In genomic region chr5:6910950-6911349, GRCh38 we compare ENCODE assay signal across 26 cellular contexts.
DNase-seq lines count a peak whose midpoint lies in the region; ATAC-seq and TF ChIP-seq lines count a peak whose summit lies in the region.
"Had no signal": no experiment of that assay in that cellular context is flagged by ENCODE, and none has a peak within 500 bp of the region (broad histone marks: within the 10 kb centered on the region; RNA-seq: fewer than 3 reads in every experiment).

No MANE protein-coding gene starts in this region.

- WGBS in GM23248 (ENCODE audit: low coverage in 1 of 2, low lambda C conversion rate in 2 of 2, missing lambda C conversion rate in 2 of 2), 2 experiments: 0 to 1% methylated on average over 3 of the region's 3 CpGs

- peak overlapping the region; percentile 28 for H3K4me2 ChIP-seq in GM23248 (ENCODE audit: unreplicated experiment)
- H3K4me2 ChIP-seq: A549 had no signal

- peaks cover 20% of the 10 kb centered on the region for H3K4me1 ChIP-seq in GM23248 (ENCODE audit: insufficient read depth)
- H3K4me1 ChIP-seq in rectal smooth muscle tissue (ENCODE audit: control insufficient read depth, insufficient read depth, low read length): peaks cover 29% of the 10 kb centered on the region
- H3K4me1 ChIP-seq: A549, BE2C, SJSA1 had no signal

- H3K9me3 ChIP-seq in GM23248 (ENCODE audit: low read depth): no peaks in the 10 kb centered on the region
- H3K9me3 ChIP-seq: A549, BE2C, SJSA1 had no signal

- H3K36me3 ChIP-seq in GM23248 (ENCODE audit: low read depth) (no peaks in the 10 kb centered on the region), rectal smooth muscle tissue (ENCODE audit: control insufficient read depth, insufficient read depth, low read length) (no peaks in the 10 kb centered on the region)
- H3K36me3 ChIP-seq: BE2C, SJSA1 had no signal

- no peak overlapping the region for H2AFZ ChIP-seq in GM23248

- H4K20me1 ChIP-seq in GM23248 (ENCODE audit: insufficient read depth): no peaks in the 10 kb centered on the region

- H3K9me2 ChIP-seq in GM23248 (ENCODE audit: insufficient read depth): no peaks in the 10 kb centered on the region

- H3K27ac ChIP-seq in GM23248 (peak overlapping the region; percentile 3; the same call in 1 of the 2 replicates), rectal smooth muscle tissue (ENCODE audit: low read depth, low read length) (peak overlapping the region; percentile 48)
- H3K27ac ChIP-seq: A549, SJSA1 had no signal

- H3K4me3 ChIP-seq in GM23248 (no peak overlapping the region), rectal smooth muscle tissue (ENCODE audit: low read length) (no peak overlapping the region)
- H3K4me3 ChIP-seq: A549, GM12878, SJSA1 had no signal

- in situ Hi-C loops in GM23248 (cut with MboI): no loop called here

- H3K79me2 ChIP-seq in GM23248 (ENCODE audit: insufficient read depth): no peaks in the 10 kb centered on the region

- H3K27me3 ChIP-seq in GM23248 (replicated peaks; ENCODE audit: insufficient read depth): no peaks in the 10 kb centered on the region
- H3K27me3 ChIP-seq in rectal smooth muscle tissue (ENCODE audit: control insufficient read depth, insufficient read depth, low read length): no peaks in the 10 kb centered on the region
- H3K27me3 ChIP-seq: BE2C, SJSA1 had no signal

- peak; percentile 53 for DNase-seq in AG20443 (ENCODE audit: low spot score)
- peak; percentile 65 for DNase-seq in GM23248
- peak; percentile 26 for DNase-seq in epidermal melanocyte (ENCODE audit: insufficient read length, low spot score)
- DNase-seq in NCI-H226: no peak
- DNase-seq: BE2C; CD8-positive, alpha-beta memory T cell; DMS153; DND-41; Karpas-422; MV-4-11; NCI-H1105; NCI-H1436 treated with DMSO at 0.1 percent for 48 hours; NCI-H187 treated with DMSO at 0.1 percent for 48 hours; NCI-H2171 treated with DMSO at 0.1 percent for 48 hours; NCI-H524; NCI-H774; Right ventricle myocardium superior; T-cell had no signal

- H3K9ac ChIP-seq in GM23248 (no peak overlapping the region), rectal smooth muscle tissue (ENCODE audit: low read length) (no peak overlapping the region)

- no peak for ATAC-seq in GM19324 (IDR thresholded peaks at IDR 0.05; ENCODE audit: low FRiP score, unreplicated experiment)
- ATAC-seq in SK-N-SH treated with all-trans-retinoic acid at 6 μM for 48 hours: no peak
- no peak for ATAC-seq in GM19035 (IDR thresholded peaks at IDR 0.05; ENCODE audit: unreplicated experiment)
- ATAC-seq: A549, GM12878, HepG2, T-cell had no signal

- H3F3A ChIP-seq in GM23248 (ENCODE audit: insufficient read depth): peaks cover 5% of the 10 kb centered on the region; the same call in 1 of the 2 replicates

TF ChIP-seq in SK-N-SH treated with all-trans-retinoic acid at 6 μM for 48 hours, 23 proteins besides CTCF, POLR2A, EP300 and RAD21:
- TF ChIP-seq ZC3H10 (CRISPR knock-in tag; IDR thresholded peaks at IDR 0.05) (no peak), ZFP30 (CRISPR knock-in tag; IDR thresholded peaks at IDR 0.05) (no peak), BACH2 (CRISPR knock-in tag; IDR thresholded peaks at IDR 0.05; ENCODE audit: borderline replicate concordance) (no peak), ZFP3 (CRISPR knock-in tag; IDR thresholded peaks at IDR 0.05) (no peak), ARNTL (CRISPR knock-in tag; IDR thresholded peaks at IDR 0.05; ENCODE audit: borderline replicate concordance, low read depth) (no peak), ZNF8 (CRISPR knock-in tag; IDR thresholded peaks at IDR 0.05) (no peak), GLIS3 (CRISPR knock-in tag; IDR thresholded peaks at IDR 0.05) (no peak), TCF4 (CRISPR knock-in tag; IDR thresholded peaks at IDR 0.05; ENCODE audit: borderline replicate concordance) (no peak), CSDC2 (CRISPR knock-in tag; IDR thresholded peaks at IDR 0.05) (no peak), TOX (CRISPR knock-in tag; IDR thresholded peaks at IDR 0.05; ENCODE audit: borderline replicate concordance) (no peak), CSRNP3 (CRISPR knock-in tag; IDR thresholded peaks at IDR 0.05) (no peak), CREB5 (CRISPR knock-in tag; IDR thresholded peaks at IDR 0.05; ENCODE audit: low read depth) (no peak), ZNF565 (CRISPR knock-in tag; conservative IDR thresholded peaks at IDR 0.05; ENCODE audit: low read depth) (no peak), ZNF70 (CRISPR knock-in tag; IDR thresholded peaks at IDR 0.05) (no peak), ESRRG (CRISPR knock-in tag; IDR thresholded peaks at IDR 0.05) (no peak), OSR1 (CRISPR knock-in tag; IDR thresholded peaks at IDR 0.05) (no peak), PATZ1 (CRISPR knock-in tag; IDR thresholded peaks at IDR 0.05; ENCODE audit: borderline replicate concordance) (no peak), SNAI2 (CRISPR knock-in tag; IDR thresholded peaks at IDR 0.05) (no peak)
